Comparison of ENCODE assay signal across 8 cellular contexts in genomic region chr14:89000007-89000942, GRCh38.
DNase-seq lines count a peak whose midpoint lies in the region; ATAC-seq and TF ChIP-seq lines count a peak whose summit lies in the region.

No MANE protein-coding gene starts in this region.

- TF ChIP-seq POLR2A in erythroblast (IDR thresholded peaks at IDR 0.05; ENCODE audit: low read length), result no peak

- in situ Hi-C loops in ACHN (cut with HindIII; ENCODE audit: low pct_ligation_motif_present, low pct_unique_long_range_greater_than_20kb, low sequenced_read_pairs), result no loop called here

- H3K27me3 Mint-ChIP-seq in progenitor cell of endocrine pancreas, result no peaks in the 10 kb centered on the region

- no peak for TF ChIP-seq CTCF in progenitor cell of endocrine pancreas (IDR thresholded peaks at IDR 0.05; ENCODE audit: unreplicated experiment)

- no peak overlapping the region for H3K27ac Mint-ChIP-seq in progenitor cell of endocrine pancreas

- no peaks in the 10 kb centered on the region for H3K36me3 Mint-ChIP-seq in progenitor cell of endocrine pancreas (ENCODE audit: insufficient read depth)

- H3K4me3 Mint-ChIP-seq in progenitor cell of endocrine pancreas (ENCODE audit: low read depth), result no peak overlapping the region

- peak; percentile 66 for DNase-seq in ACHN
- DNase-seq in RKO (ENCODE audit: low spot score), result peak; percentile 88
- peak; percentile 75 to 78 for DNase-seq in erythroblast (lab: John Stamatoyannopoulos, UW)
- peak; percentile 53 for DNase-seq in stimulated activated CD4-positive, alpha-beta T cell treated with anti-CD3 and anti-CD28 coated beads, Interleukin-15, amount 100 ng/mL, for 24 hours
- DNase-seq in progenitor cell of endocrine pancreas (ENCODE audit: low spot score, unreplicated experiment), result no peak

- ATAC-seq in GM19395 (IDR thresholded peaks at IDR 0.05; ENCODE audit: unreplicated experiment), result peak; percentile 58
- no peak for ATAC-seq in HG03196 (IDR thresholded peaks at IDR 0.05; ENCODE audit: unreplicated experiment)
- ATAC-seq in GM21737 (IDR thresholded peaks at IDR 0.05; ENCODE audit: unreplicated experiment), result no peak

- peaks cover 10% of the 10 kb centered on the region for H3K4me1 Mint-ChIP-seq in progenitor cell of endocrine pancreas (ENCODE audit: low read depth)

- peaks cover 5% of the 10 kb centered on the region for H3K9me3 Mint-ChIP-seq in progenitor cell of endocrine pancreas (ENCODE audit: low read depth)
